8 cellular contexts compared by ENCODE assay signal in genomic region chr18:11654736-11655604, GRCh38. TPM values are rescaled to one million over a fixed set of nuclear protein-coding genes. Genes with fewer than 3 reads are reported as not detected.
DNase-seq lines count a peak whose midpoint lies in the region; ATAC-seq and TF ChIP-seq lines count a peak whose summit lies in the region.

No MANE protein-coding gene starts in this region.

- no peak overlapping the region for H3K4me3 ChIP-seq in WI38 (ENCODE audit: low read depth, low read length)

- TF ChIP-seq CTCF in WI38 (IDR thresholded peaks at IDR 0.05; ENCODE audit: low read depth, low read length): peak; percentile 77

- no peak for ATAC-seq in HG03097 (IDR thresholded peaks at IDR 0.05; ENCODE audit: low FRiP score, unreplicated experiment)

- DNase-seq in Daoy (ENCODE audit: low read depth): peak; percentile 51
- peak; percentile 66 for DNase-seq in KBM-7
- peak; percentile 83 for DNase-seq in ecto neural progenitor cell (ENCODE audit: low spot score)
- peak; percentile 46 for DNase-seq in medulla oblongata (ENCODE audit: extremely low spot score)
- DNase-seq in stimulated activated CD8-positive, alpha-beta memory T cell treated with anti-CD3 and anti-CD28 coated beads, Interleukin-4, amount 100 ng/mL, for 24 hours (ENCODE audit: low read depth): peak; percentile 28
- DNase-seq in NCI-H524 treated with DMSO at 0.1 percent for 48 hours (lab: John Stamatoyannopoulos, UW): no peak

- in situ Hi-C loops in KBM-7 (cut with MboI; ENCODE audit: low pct_unique_long_range_greater_than_20kb, low sequenced_read_pairs): no loop called here

RNA-seq across cellular contexts. Expression of gene GNAL, which starts 34.1 kb away (rescaled TPM):
- 0.74 and 0.97 TPM in 2 replicates for total RNA-seq in Daoy (2014; rRNA removed; shearing (Covaris generic))

RNA-seq across cellular contexts. Expression of gene SLC35G4, which starts 45.6 kb away (rescaled TPM):
- not detected in 2 replicates for total RNA-seq in Daoy (2014; rRNA removed; shearing (Covaris generic))
